ENCODE assay signal across 1 cellular context in the genomic region with DNA sequence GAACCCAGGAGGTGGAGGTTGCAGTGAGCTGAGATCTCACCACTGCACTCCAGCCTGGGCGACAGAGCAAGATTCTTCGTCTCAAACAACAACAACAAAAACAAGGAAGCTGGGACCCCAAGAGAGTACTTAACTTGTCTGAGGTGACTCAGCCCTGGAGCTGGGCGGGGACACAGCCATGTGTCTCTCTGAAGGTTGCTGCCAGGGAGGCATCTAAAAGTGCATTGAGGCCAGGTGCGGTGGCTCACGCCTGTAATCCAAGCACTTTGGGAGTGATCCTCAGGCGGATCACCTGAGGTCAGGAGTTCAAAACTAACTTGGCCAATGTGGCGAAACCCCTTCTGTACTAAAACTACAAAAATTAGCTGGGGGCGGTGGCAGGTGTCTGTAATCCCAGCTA.
TF ChIP-seq lines count a peak whose summit lies in the region.

No MANE protein-coding gene starts in this region.

TF ChIP-seq in H1, 55 proteins besides CTCF, POLR2A, EP300 and RAD21 (continued from another document):
- TF ChIP-seq, protein P1, sequence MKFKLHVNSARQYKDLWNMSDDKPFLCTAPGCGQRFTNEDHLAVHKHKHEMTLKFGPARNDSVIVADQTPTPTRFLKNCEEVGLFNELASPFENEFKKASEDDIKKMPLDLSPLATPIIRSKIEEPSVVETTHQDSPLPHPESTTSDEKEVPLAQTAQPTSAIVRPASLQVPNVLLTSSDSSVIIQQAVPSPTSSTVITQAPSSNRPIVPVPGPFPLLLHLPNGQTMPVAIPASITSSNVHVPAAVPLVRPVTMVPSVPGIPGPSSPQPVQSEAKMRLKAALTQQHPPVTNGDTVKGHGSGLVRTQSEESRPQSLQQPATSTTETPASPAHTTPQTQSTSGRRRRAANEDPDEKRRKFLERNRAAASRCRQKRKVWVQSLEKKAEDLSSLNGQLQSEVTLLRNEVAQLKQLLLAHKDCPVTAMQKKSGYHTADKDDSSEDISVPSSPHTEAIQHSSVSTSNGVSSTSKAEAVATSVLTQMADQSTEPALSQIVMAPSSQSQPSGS (IDR thresholded peaks at IDR 0.05; ENCODE audit: low read length): no peak
- TF ChIP-seq JUN (IDR thresholded peaks at IDR 0.05; ENCODE audit: low read depth, low read length) (no peak), RNF2 (IDR thresholded peaks at IDR 0.05; ENCODE audit: borderline replicate concordance, low read depth, low read length, missing control alignments, poor library complexity, severe bottlenecking) (no peak), SIX5 (IDR thresholded peaks at IDR 0.05; ENCODE audit: low read depth, low read length) (no peak), POU5F1 (IDR thresholded peaks at IDR 0.05; ENCODE audit: low read depth, low read length) (no peak), BCL11A (IDR thresholded peaks at IDR 0.05; ENCODE audit: low read depth in 2 of 2, low read length in 2 of 2) (no peak), KDM1A (IDR thresholded peaks at IDR 0.05; ENCODE audit: borderline replicate concordance, low read length) (no peak)
